In the genomic region with DNA sequence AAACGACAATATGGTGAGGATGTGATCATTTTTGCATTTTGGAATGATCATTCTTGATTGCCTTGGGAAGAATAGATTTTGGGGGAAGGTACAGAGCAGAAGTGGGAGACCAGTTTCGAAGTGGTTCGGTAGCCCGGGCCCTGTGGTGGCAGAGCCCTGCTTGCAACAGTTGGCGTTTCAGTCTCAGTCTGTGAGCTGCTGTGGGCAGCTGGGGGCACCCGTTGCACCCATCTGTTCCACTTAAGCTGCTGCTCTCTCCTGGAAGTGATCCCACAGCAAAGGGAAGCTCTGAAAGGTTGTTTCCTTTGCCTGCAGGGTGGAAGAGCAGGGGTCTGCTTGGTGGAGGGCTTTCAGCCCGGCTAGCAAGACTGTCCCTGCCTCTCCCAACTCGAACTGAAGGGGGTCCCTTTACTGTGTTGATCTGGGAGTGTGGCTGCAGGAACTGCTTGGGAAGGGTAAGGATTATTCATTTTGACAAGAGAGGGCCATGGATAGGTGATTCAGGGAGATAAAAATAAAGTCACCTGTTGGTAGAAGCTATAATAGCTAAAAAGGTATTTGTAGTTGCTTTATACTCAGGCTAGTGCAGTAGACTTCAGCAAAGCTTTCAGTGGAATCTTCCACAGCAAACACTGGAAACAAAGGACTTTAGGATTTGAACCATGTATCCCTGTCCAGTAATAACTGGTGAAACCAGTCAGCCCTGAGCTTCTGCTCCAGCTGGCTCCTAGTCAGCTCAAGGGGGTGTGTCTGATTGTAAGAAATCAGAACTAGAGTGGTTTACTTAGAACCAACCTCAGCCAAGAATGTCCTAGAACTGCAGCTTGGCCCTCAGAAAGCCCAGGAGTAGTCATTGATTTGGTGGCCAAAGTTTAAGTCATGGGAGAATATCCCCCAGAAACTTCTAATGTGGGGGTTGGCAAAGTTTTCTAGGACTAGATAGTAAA, we compare ENCODE assay signal across 12 cellular contexts. TPM values are rescaled to one million over a fixed set of nuclear protein-coding genes. Genes with fewer than 3 reads are reported as not detected.
A peak's percentile ranks its signal among the peaks of the same experiment; 100 is the strongest.
DNase-seq lines count a peak whose midpoint lies in the region; ATAC-seq and TF ChIP-seq lines count a peak whose summit lies in the region.
"Had no signal": no experiment of that assay in that cellular context is flagged by ENCODE, and none has a peak within 500 bp of the region (broad histone marks: within the 10 kb centered on the region; RNA-seq: fewer than 3 reads in every experiment).

No MANE protein-coding gene starts in this region.

- H3K27me3 Mint-ChIP-seq in neural crest cell (ENCODE audit: low read depth), result no peaks in the 10 kb centered on the region

- no peaks in the 10 kb centered on the region for H3K9me3 Mint-ChIP-seq in neural crest cell

- no peaks in the 10 kb centered on the region for H3K27me3 ChIP-seq in right atrium auricular region
- H3K27me3 ChIP-seq in esophagus (ENCODE audit: control insufficient read depth in 1 of 2, insufficient read depth in 2 of 2, low read length in 2 of 2), result no peaks in the 10 kb centered on the region
- H3K27me3 ChIP-seq in aorta (ENCODE audit: control insufficient read depth in 1 of 2, insufficient read depth in 2 of 2, low read length in 1 of 2), result no peaks in the 10 kb centered on the region
- H3K27me3 ChIP-seq: brain microvascular endothelial cell had no signal

- H3K4me3 Mint-ChIP-seq in neural crest cell, result no peak overlapping the region

- no peak overlapping the region for H3K4me3 ChIP-seq in right atrium auricular region
- no peak overlapping the region for H3K4me3 ChIP-seq in esophagus (ENCODE audit: low read depth in 1 of 2, low read length in 2 of 2)
- no peak overlapping the region for H3K4me3 ChIP-seq in aorta (ENCODE audit: low read length in 2 of 2)
- H3K4me3 ChIP-seq: GM23248 had no signal

- H3K36me3 ChIP-seq in right atrium auricular region, result peaks cover 9% of the 10 kb centered on the region
- no peaks in the 10 kb centered on the region for H3K36me3 ChIP-seq in esophagus (ENCODE audit: control insufficient read depth in 2 of 2, insufficient read depth in 2 of 2, low read length in 1 of 2)
- H3K36me3 ChIP-seq in aorta (ENCODE audit: control insufficient read depth in 1 of 2, insufficient read depth in 2 of 2, low read length in 1 of 2), result no peaks in the 10 kb centered on the region
- H3K36me3 ChIP-seq: brain microvascular endothelial cell had no signal

- intact Hi-C loops in Right ventricle myocardium superior (cut with DNase I) (loop anchor here (5.0 kb wide), 1 partner anchor 69 kb away; no protein-coding TSS in a partner anchor), aorta (cut with DNase I) (loop anchor here in 1 of 2 donors (2.0 kb wide), 1 partner anchor 16 kb away; no protein-coding TSS in a partner anchor)

- peak overlapping the region; percentile 8 for H3K27ac Mint-ChIP-seq in neural crest cell (ENCODE audit: unreplicated experiment)

- H3K36me3 Mint-ChIP-seq in neural crest cell (ENCODE audit: low read depth), result no peaks in the 10 kb centered on the region

- no peaks in the 10 kb centered on the region for H3K9me3 ChIP-seq in right atrium auricular region
- no peaks in the 10 kb centered on the region for H3K9me3 ChIP-seq in esophagus (ENCODE audit: control insufficient read depth in 2 of 2, insufficient read depth in 1 of 2, low read depth in 1 of 2, low read length in 1 of 2)
- no peaks in the 10 kb centered on the region for H3K9me3 ChIP-seq in aorta (ENCODE audit: control insufficient read depth, low read length)

- H3K4me1 Mint-ChIP-seq in neural crest cell, result peaks cover 21% of the 10 kb centered on the region

- H3K27ac ChIP-seq in right atrium auricular region (peak overlapping the region; percentile 86 to 90), esophagus (ENCODE audit: low read depth in 2 of 2, low read length in 1 of 2) (peak overlapping the region; percentile 83 to 98), aorta (ENCODE audit: low read depth in 1 of 2, low read length in 2 of 2) (peak overlapping the region; percentile 65 to 87)
- H3K27ac ChIP-seq: brain microvascular endothelial cell, GM23248 had no signal

- DNase-seq in right atrium auricular region (ENCODE audit: low spot score) (no peak), Right ventricle myocardium superior (no peak), neural crest cell (ENCODE audit: low read depth, low spot score) (no peak), aorta (peak in 1 of 2 donors; percentile 75), LoVo (ENCODE audit: low spot score) (no peak)
- no peak for DNase-seq in stimulated activated CD4-positive, alpha-beta T cell treated with anti-CD3 and anti-CD28 coated beads, Interleukin-15, amount 100 ng/mL, for 24 hours
- DNase-seq: activated T-cell treated with anti-CD3 and anti-CD28 coated beads for 4 hours, brain microvascular endothelial cell, GM23248, midbrain had no signal

- peaks cover 0 to 80% of the 10 kb centered on the region in 2 donors for H3K4me1 ChIP-seq in right atrium auricular region
- H3K4me1 ChIP-seq in esophagus (ENCODE audit: control insufficient read depth in 2 of 2, insufficient read depth in 2 of 2, low read length in 1 of 2), result peaks cover 8 to 30% of the 10 kb centered on the region in 2 donors
- peaks cover 10 to 16% of the 10 kb centered on the region in 2 donors for H3K4me1 ChIP-seq in aorta (ENCODE audit: control insufficient read depth in 1 of 2, insufficient read depth in 2 of 2, low read length in 2 of 2)

- TF ChIP-seq CTCF in right atrium auricular region (IDR thresholded peaks at IDR 0.05) (no peak), neural crest cell (conservative IDR thresholded peaks at IDR 0.05) (no peak)

- WGBS in esophagus, 2 donors, result 75% methylated on average over 8 of the region's 8 CpGs
- 72 to 73% methylated on average over 8 of the region's 8 CpGs for WGBS in aorta, 2 donors

- ATAC-seq in Right ventricle myocardium superior (ENCODE audit: poor library complexity), result no peak
- no peak for ATAC-seq in aorta (ENCODE audit: low FRiP score)
- no peak for ATAC-seq in HG03442 (IDR thresholded peaks at IDR 0.05; ENCODE audit: unreplicated experiment)

RNA-seq across cellular contexts. Expression of gene PDCD4, which starts 53.1 kb away (rescaled TPM):
- total RNA-seq in right atrium auricular region (10 to 100 TPM; 22.1 to 22.6 TPM), Right ventricle myocardium superior (90.0 TPM), neural crest cell (37.8 and 41.9 TPM in 2 replicates), aorta (100 to 1,000 TPM in 1 of 2 donors, 10 to 100 TPM in 1; 67.5 to 124 TPM)
- polyA plus RNA-seq in esophagus (100 to 1,000 TPM; 116 to 203 TPM), aorta (10 to 100 TPM; 46.6 to 89.7 TPM)
